1 cellular context compared by ENCODE assay signal in the genomic region with DNA sequence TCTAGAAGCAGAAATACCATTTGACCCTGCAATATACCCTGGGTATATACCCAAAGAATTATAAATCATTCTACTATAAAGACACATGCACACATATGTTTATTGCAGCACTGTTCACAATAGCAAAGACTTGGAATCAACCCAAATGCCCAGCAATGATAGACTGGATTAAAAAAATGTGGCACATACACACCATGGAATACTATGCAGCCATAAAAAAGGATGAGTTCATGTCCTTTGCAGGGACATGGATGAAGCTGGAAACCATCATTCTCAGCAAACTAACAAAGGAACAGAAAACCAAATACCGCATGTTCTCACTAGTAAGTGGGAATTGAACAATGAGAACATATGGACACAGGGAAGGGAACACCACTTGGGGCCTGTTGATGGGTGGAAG. TPM values are rescaled to one million over a fixed set of nuclear protein-coding genes. Genes with fewer than 3 reads are reported as not detected.
"Had no signal": no experiment of that assay in that cellular context is flagged by ENCODE, and none has a peak within 500 bp of the region (broad histone marks: within the 10 kb centered on the region; RNA-seq: fewer than 3 reads in every experiment).

No MANE protein-coding gene starts in this region.

RNA-seq across cellular contexts. Expression of gene SAMD9, which starts 9.2 kb away (rescaled TPM):
- total RNA-seq: endodermal cell had no signal

RNA-seq across cellular contexts. Expression of gene SAMD9L, which starts 21.2 kb away (rescaled TPM):
- total RNA-seq: endodermal cell had no signal
